In the genomic region with DNA sequence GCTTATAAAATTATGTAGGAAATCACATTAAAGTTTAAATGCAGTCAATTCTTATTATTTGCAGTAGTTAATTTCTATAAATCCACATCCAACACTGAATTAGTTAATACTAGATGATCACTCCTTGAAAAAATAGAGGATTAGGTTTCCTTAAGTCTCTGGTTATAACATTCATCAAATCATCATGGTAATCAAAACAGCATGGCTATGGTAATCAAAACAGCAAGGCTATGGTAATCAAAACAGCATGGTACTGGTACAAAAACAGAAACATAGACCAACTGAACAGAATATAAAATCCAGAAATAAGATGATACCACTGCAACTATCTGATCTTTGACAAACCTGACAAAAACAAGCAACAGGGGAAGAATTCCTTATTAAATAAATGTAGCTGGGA, we compare ENCODE assay signal across 29 cellular contexts.
"Had no signal": no experiment of that assay in that cellular context is flagged by ENCODE, and none has a peak within 500 bp of the region (broad histone marks: within the 10 kb centered on the region; RNA-seq: fewer than 3 reads in every experiment).

No MANE protein-coding gene starts in this region.

- DNase-seq: activated B cell treated with CpG ODN at 0.5 μM for 24 hours; activated CD4-positive, alpha-beta memory T cell treated with anti-CD3 and anti-CD28 coated beads for 36 hours; activated CD4-positive, alpha-beta T cell treated with anti-CD3 and anti-CD28 coated beads, Interleukin-2, amount 10 ng/mL, durations not matched to agents 24 days and 14 days; activated CD8-positive, alpha-beta memory T cell treated with anti-CD3 and anti-CD28 coated beads, Interleukin-2, amount 10 ng/mL, durations not matched to agents 7 days and 5 days; activated CD8-positive, alpha-beta memory T cell treated with anti-CD3 and anti-CD28 coated beads, Interleukin-2, amount 50 U/mL, for 4 hours; activated CD8-positive, alpha-beta T cell treated with anti-CD3 and anti-CD28 coated beads, Interleukin-2, amount 10 ng/mL, durations not matched to agents 7 days and 5 days; activated gamma-delta T cell; activated naive CD4-positive, alpha-beta T cell; activated naive CD4-positive, alpha-beta T cell treated with anti-CD3 and anti-CD28 coated beads, Interleukin-2, amount 50 U/mL, for 16 hours; activated T-cell treated with anti-CD3 and anti-CD28 coated beads, Interleukin-2, amount 50 U/mL, for 1 hour; activated T-cell treated with anti-CD3 and anti-CD28 coated beads, Interleukin-2, amount 50 U/mL, for 72 hours; amniotic stem cell; anterior cingulate cortex; body of pancreas; caudate nucleus; cortex of kidney; dermis blood vessel endothelial cell; effector CD4-positive, alpha-beta T cell; effector memory CD8-positive, alpha-beta T cell; erythroblast; head of caudate nucleus; T-helper 1 cell; T-helper 17 cell; T1000; WERI-Rb-1 had no signal

- H3K27me3 Mint-ChIP-seq: activated B cell treated with CpG ODN at 0.5 μM for 24 hours; activated CD4-positive, alpha-beta memory T cell treated with anti-CD3 and anti-CD28 coated beads for 36 hours; activated CD4-positive, alpha-beta T cell treated with anti-CD3 and anti-CD28 coated beads, Interleukin-2, amount 10 ng/mL, durations not matched to agents 24 days and 14 days; activated CD8-positive, alpha-beta memory T cell treated with anti-CD3 and anti-CD28 coated beads, Interleukin-2, amount 10 ng/mL, durations not matched to agents 7 days and 5 days; activated naive CD8-positive, alpha-beta T cell; effector memory CD8-positive, alpha-beta T cell; T-helper 17 cell had no signal

- H3K9me3 Mint-ChIP-seq: activated B cell treated with CpG ODN at 0.5 μM for 24 hours; activated CD4-positive, alpha-beta T cell treated with anti-CD3 and anti-CD28 coated beads, Interleukin-2, amount 10 ng/mL, durations not matched to agents 24 days and 14 days; T-helper 2 cell treated with Interferon-gamma antibody and Interleukin-4, amounts not matched to agents 5 μg/mL and 100 μg/mL, for 36 hours had no signal

- H3K27ac ChIP-seq: body of pancreas, esophagus muscularis mucosa, WERI-Rb-1 had no signal

- H3K4me3 Mint-ChIP-seq: activated B cell treated with CpG ODN at 0.5 μM for 24 hours; activated CD4-positive, alpha-beta memory T cell treated with anti-CD3 and anti-CD28 coated beads for 36 hours; activated CD4-positive, alpha-beta T cell treated with anti-CD3 and anti-CD28 coated beads, Interleukin-2, amount 10 ng/mL, durations not matched to agents 24 days and 14 days; activated CD8-positive, alpha-beta memory T cell treated with anti-CD3 and anti-CD28 coated beads, Interleukin-2, amount 10 ng/mL, durations not matched to agents 7 days and 5 days; activated CD8-positive, alpha-beta T cell treated with anti-CD3 and anti-CD28 coated beads, Interleukin-2, amount 10 ng/mL, durations not matched to agents 7 days and 5 days; activated naive CD8-positive, alpha-beta T cell; activated T-cell treated with anti-CD3 and anti-CD28 coated beads, Interleukin-2, amount 50 U/mL, for 72 hours; effector memory CD8-positive, alpha-beta T cell; T-helper 17 cell; T-helper 2 cell treated with Interferon-gamma antibody and Interleukin-4, amounts not matched to agents 5 μg/mL and 100 μg/mL, for 36 hours had no signal

- H3K27ac Mint-ChIP-seq: activated B cell treated with CpG ODN at 0.5 μM for 24 hours; activated CD4-positive, alpha-beta memory T cell treated with anti-CD3 and anti-CD28 coated beads for 36 hours; activated CD4-positive, alpha-beta T cell treated with anti-CD3 and anti-CD28 coated beads, Interleukin-2, amount 10 ng/mL, durations not matched to agents 24 days and 14 days; activated CD8-positive, alpha-beta memory T cell treated with anti-CD3 and anti-CD28 coated beads, Interleukin-2, amount 10 ng/mL, durations not matched to agents 7 days and 5 days; activated CD8-positive, alpha-beta T cell treated with anti-CD3 and anti-CD28 coated beads, Interleukin-2, amount 10 ng/mL, durations not matched to agents 7 days and 5 days; activated naive CD8-positive, alpha-beta T cell; activated T-cell treated with anti-CD3 and anti-CD28 coated beads, Interleukin-2, amount 50 U/mL, for 72 hours; effector memory CD8-positive, alpha-beta T cell; T-helper 17 cell; T-helper 2 cell treated with Interferon-gamma antibody and Interleukin-4, amounts not matched to agents 5 μg/mL and 100 μg/mL, for 36 hours had no signal

- H3K4me1 ChIP-seq: body of pancreas, esophagus muscularis mucosa had no signal

- H3K36me3 ChIP-seq: esophagus muscularis mucosa, WERI-Rb-1 had no signal

- H3K4me1 Mint-ChIP-seq: activated B cell treated with CpG ODN at 0.5 μM for 24 hours; activated CD4-positive, alpha-beta T cell treated with anti-CD3 and anti-CD28 coated beads, Interleukin-2, amount 10 ng/mL, durations not matched to agents 24 days and 14 days; activated CD8-positive, alpha-beta memory T cell treated with anti-CD3 and anti-CD28 coated beads, Interleukin-2, amount 10 ng/mL, durations not matched to agents 7 days and 5 days; T-helper 17 cell had no signal

- H3K4me3 ChIP-seq: body of pancreas, esophagus muscularis mucosa had no signal

- H3K36me3 Mint-ChIP-seq: activated CD4-positive, alpha-beta memory T cell treated with anti-CD3 and anti-CD28 coated beads for 36 hours; activated CD8-positive, alpha-beta memory T cell treated with anti-CD3 and anti-CD28 coated beads, Interleukin-2, amount 10 ng/mL, durations not matched to agents 7 days and 5 days; activated naive CD8-positive, alpha-beta T cell had no signal

- H3K27me3 ChIP-seq: body of pancreas, esophagus muscularis mucosa had no signal

- ATAC-seq: activated CD4-positive, CD25-positive, alpha-beta regulatory T cell treated with anti-CD3 and anti-CD28 coated beads, Interleukin-2, amount 50 U/mL, for 24 hours; activated CD8-positive, alpha-beta memory T cell treated with anti-CD3 and anti-CD28 coated beads, Interleukin-2, amount 10 ng/mL, durations not matched to agents 7 days and 5 days; activated CD8-positive, alpha-beta T cell treated with anti-CD3 and anti-CD28 coated beads, Interleukin-2, amount 10 ng/mL, durations not matched to agents 7 days and 5 days; activated T-cell treated with anti-CD3 and anti-CD28 coated beads, Interleukin-2, amount 50 U/mL, for 72 hours; body of pancreas; effector memory CD8-positive, alpha-beta T cell; T-helper 17 cell had no signal

- H3K9me3 ChIP-seq: body of pancreas, esophagus muscularis mucosa had no signal
